ENCODE assay signal across 1 cellular context in genomic region chr10:23095404-23095965, GRCh38.
TF ChIP-seq lines count a peak whose summit lies in the region.

Gene MSRB2, plus strand, starts transcription at chr10:23095579. Its CDS starts 30 bp downstream, at chr10:23095609.

TF ChIP-seq in HepG2, 621 proteins besides CTCF, POLR2A, EP300 and RAD21 (continued from another document and continues in another):
- peak; percentile 96 for TF ChIP-seq MAZ (IDR thresholded peaks at IDR 0.05; ENCODE audit: borderline replicate concordance, low read depth, low read length)
- TF ChIP-seq MAZ (CRISPR knock-in tag; IDR thresholded peaks at IDR 0.05; ENCODE audit: low read depth) = peak; percentile 94
- TF ChIP-seq, protein P1, sequence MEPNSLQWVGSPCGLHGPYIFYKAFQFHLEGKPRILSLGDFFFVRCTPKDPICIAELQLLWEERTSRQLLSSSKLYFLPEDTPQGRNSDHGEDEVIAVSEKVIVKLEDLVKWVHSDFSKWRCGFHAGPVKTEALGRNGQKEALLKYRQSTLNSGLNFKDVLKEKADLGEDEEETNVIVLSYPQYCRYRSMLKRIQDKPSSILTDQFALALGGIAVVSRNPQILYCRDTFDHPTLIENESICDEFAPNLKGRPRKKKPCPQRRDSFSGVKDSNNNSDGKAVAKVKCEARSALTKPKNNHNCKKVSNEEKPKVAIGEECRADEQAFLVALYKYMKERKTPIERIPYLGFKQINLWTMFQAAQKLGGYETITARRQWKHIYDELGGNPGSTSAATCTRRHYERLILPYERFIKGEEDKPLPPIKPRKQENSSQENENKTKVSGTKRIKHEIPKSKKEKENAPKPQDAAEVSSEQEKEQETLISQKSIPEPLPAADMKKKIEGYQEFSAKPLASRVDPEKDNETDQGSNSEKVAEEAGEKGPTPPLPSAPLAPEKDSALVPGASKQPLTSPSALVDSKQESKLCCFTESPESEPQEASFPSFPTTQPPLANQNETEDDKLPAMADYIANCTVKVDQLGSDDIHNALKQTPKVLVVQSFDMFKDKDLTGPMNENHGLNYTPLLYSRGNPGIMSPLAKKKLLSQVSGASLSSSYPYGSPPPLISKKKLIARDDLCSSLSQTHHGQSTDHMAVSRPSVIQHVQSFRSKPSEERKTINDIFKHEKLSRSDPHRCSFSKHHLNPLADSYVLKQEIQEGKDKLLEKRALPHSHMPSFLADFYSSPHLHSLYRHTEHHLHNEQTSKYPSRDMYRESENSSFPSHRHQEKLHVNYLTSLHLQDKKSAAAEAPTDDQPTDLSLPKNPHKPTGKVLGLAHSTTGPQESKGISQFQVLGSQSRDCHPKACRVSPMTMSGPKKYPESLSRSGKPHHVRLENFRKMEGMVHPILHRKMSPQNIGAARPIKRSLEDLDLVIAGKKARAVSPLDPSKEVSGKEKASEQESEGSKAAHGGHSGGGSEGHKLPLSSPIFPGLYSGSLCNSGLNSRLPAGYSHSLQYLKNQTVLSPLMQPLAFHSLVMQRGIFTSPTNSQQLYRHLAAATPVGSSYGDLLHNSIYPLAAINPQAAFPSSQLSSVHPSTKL (CRISPR knock-in tag; IDR thresholded peaks at IDR 0.05) = peak; percentile 67
- no peak for TF ChIP-seq ONECUT2 (CRISPR knock-in tag; IDR thresholded peaks at IDR 0.05)
- peak; percentile 77 for TF ChIP-seq SAP130 (CRISPR knock-in tag; IDR thresholded peaks at IDR 0.05; ENCODE audit: low read depth)
- TF ChIP-seq DMAP1 (CRISPR knock-in tag; IDR thresholded peaks at IDR 0.05) = 0 out of 2 replicates have a peak, but pooled peaks have one; percentile 26
- TF ChIP-seq ZNF274 (CRISPR knock-in tag; IDR thresholded peaks at IDR 0.05) = no peak; the same call in 1 of the 2 replicates
- TF ChIP-seq TOPORS (CRISPR knock-in tag; IDR thresholded peaks at IDR 0.05) = no peak
- peak; percentile 54; the same call in 1 of the 2 replicates for TF ChIP-seq SIN3A (IDR thresholded peaks at IDR 0.05; ENCODE audit: borderline replicate concordance, low read depth, low read length)
- TF ChIP-seq ZSCAN25 (CRISPR knock-in tag; IDR thresholded peaks at IDR 0.05) = peak; percentile 93
- TF ChIP-seq REL (CRISPR knock-in tag; conservative IDR thresholded peaks at IDR 0.05) = no peak
- TF ChIP-seq AGO1 (IDR thresholded peaks at IDR 0.05; ENCODE audit: low read depth, low read length, poor library complexity, severe bottlenecking) = no peak
- TF ChIP-seq GABPB1 (CRISPR knock-in tag; IDR thresholded peaks at IDR 0.05) = peak; percentile 68
- TF ChIP-seq, protein P2, sequence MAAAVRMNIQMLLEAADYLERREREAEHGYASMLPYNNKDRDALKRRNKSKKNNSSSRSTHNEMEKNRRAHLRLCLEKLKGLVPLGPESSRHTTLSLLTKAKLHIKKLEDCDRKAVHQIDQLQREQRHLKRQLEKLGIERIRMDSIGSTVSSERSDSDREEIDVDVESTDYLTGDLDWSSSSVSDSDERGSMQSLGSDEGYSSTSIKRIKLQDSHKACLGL (CRISPR knock-in tag; IDR thresholded peaks at IDR 0.05) = no peak
- 0 out of 2 replicates have a peak, but pooled peaks have one; percentile 39 for TF ChIP-seq ZNF782 (CRISPR knock-in tag; IDR thresholded peaks at IDR 0.05; ENCODE audit: borderline replicate concordance)
- TF ChIP-seq ZSCAN29 (CRISPR knock-in tag; conservative IDR thresholded peaks at IDR 0.05) = 0 out of 2 replicates have a peak, but pooled peaks have one; percentile 41
- peak; percentile 33; the same call in 1 of the 2 replicates for TF ChIP-seq CHD2 (IDR thresholded peaks at IDR 0.05; ENCODE audit: low read depth, low read length)
- TF ChIP-seq NR2C2 (CRISPR knock-in tag; IDR thresholded peaks at IDR 0.05; ENCODE audit: borderline replicate concordance) = peak; percentile 76
- TF ChIP-seq ZBTB49 (CRISPR knock-in tag; IDR thresholded peaks at IDR 0.05; ENCODE audit: borderline replicate concordance) = no peak
- TF ChIP-seq ZBTB38 (CRISPR knock-in tag; IDR thresholded peaks at IDR 0.05) = peak; percentile 75; the same call in 1 of the 2 replicates
- TF ChIP-seq ZKSCAN1 (IDR thresholded peaks at IDR 0.05; ENCODE audit: low read length) = 0 out of 2 replicates have a peak, but pooled peaks have one; percentile 7
- 0 out of 2 replicates have a peak, but pooled peaks have one; percentile 49 for TF ChIP-seq TGIF2 (CRISPR knock-in tag; IDR thresholded peaks at IDR 0.05)
- TF ChIP-seq REST (IDR thresholded peaks at IDR 0.05; ENCODE audit: borderline replicate concordance in 1 of 2, low read depth in 1 of 2, low read length in 2 of 2) = no peak
- peak; percentile 61 for TF ChIP-seq HNRNPH1 (optimal IDR thresholded peaks at IDR 0.05; ENCODE audit: low read depth, low read length)
- TF ChIP-seq RORA (CRISPR knock-in tag; IDR thresholded peaks at IDR 0.05) = no peak
- TF ChIP-seq ZNF281 (CRISPR knock-in tag; IDR thresholded peaks at IDR 0.05; ENCODE audit: borderline replicate concordance) = peak; percentile 98
- TF ChIP-seq ZMYM4 (CRISPR knock-in tag; IDR thresholded peaks at IDR 0.05) = peak; percentile 67; the same call in 1 of the 2 replicates
- TF ChIP-seq, protein P3, sequence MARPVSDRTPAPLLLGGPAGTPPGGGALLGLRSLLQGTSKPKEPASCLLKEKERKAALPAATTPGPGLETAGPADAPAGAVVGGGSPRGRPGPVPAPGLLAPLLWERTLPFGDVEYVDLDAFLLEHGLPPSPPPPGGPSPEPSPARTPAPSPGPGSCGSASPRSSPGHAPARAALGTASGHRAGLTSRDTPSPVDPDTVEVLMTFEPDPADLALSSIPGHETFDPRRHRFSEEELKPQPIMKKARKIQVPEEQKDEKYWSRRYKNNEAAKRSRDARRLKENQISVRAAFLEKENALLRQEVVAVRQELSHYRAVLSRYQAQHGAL (CRISPR knock-in tag; IDR thresholded peaks at IDR 0.05; ENCODE audit: not compliant biosample characterization) = no peak
- peak; percentile 56 for TF ChIP-seq FOXA3 (CRISPR knock-in tag; IDR thresholded peaks at IDR 0.05)
- TF ChIP-seq, protein P4, sequence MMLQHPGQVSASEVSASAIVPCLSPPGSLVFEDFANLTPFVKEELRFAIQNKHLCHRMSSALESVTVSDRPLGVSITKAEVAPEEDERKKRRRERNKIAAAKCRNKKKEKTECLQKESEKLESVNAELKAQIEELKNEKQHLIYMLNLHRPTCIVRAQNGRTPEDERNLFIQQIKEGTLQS (CRISPR knock-in tag; IDR thresholded peaks at IDR 0.05) = 0 out of 2 replicates have a peak, but pooled peaks have one; percentile 16
- no peak for TF ChIP-seq ARID3A (IDR thresholded peaks at IDR 0.05; ENCODE audit: low read depth, low read length)
- peak; percentile 69 for TF ChIP-seq SKI (IDR thresholded peaks at IDR 0.05; ENCODE audit: partially characterized antibody)
- peak; percentile 38; the same call in 1 of the 2 replicates for TF ChIP-seq ZNF331 (CRISPR knock-in tag; IDR thresholded peaks at IDR 0.05)
- no peak; the same call in 1 of the 2 replicates for TF ChIP-seq NR2F6 (IDR thresholded peaks at IDR 0.05)
- TF ChIP-seq NR2F6 (CRISPR knock-in tag; IDR thresholded peaks at IDR 0.05) = peak; percentile 71
- TF ChIP-seq ZNF614 (CRISPR knock-in tag; IDR thresholded peaks at IDR 0.05; ENCODE audit: borderline replicate concordance) = no peak
- TF ChIP-seq ZNF772 (CRISPR knock-in tag; IDR thresholded peaks at IDR 0.05) = peak; percentile 63; the same call in 1 of the 2 replicates
- TF ChIP-seq RXRB (CRISPR knock-in tag; IDR thresholded peaks at IDR 0.05; ENCODE audit: borderline replicate concordance) = 0 out of 2 replicates have a peak, but pooled peaks have one; percentile 12
- no peak for TF ChIP-seq ZNF589 (CRISPR knock-in tag; conservative IDR thresholded peaks at IDR 0.05)
- no peak for TF ChIP-seq TCF12 (IDR thresholded peaks at IDR 0.05)
- no peak for TF ChIP-seq TCF12 (CRISPR knock-in tag; IDR thresholded peaks at IDR 0.05)
- TF ChIP-seq FOSL2 (CRISPR knock-in tag; IDR thresholded peaks at IDR 0.05) = peak; percentile 30; the same call in 1 of the 2 replicates
- TF ChIP-seq ERF (CRISPR knock-in tag; IDR thresholded peaks at IDR 0.05) = peak; percentile 60; the same call in 1 of the 2 replicates
- TF ChIP-seq NONO (IDR thresholded peaks at IDR 0.05) = no peak
- 0 out of 2 replicates have a peak, but pooled peaks have one; percentile 34 for TF ChIP-seq NONO (CRISPR knock-in tag; conservative IDR thresholded peaks at IDR 0.05)
- peak; percentile 32; the same call in 1 of the 2 replicates for TF ChIP-seq TMF1 (CRISPR knock-in tag; IDR thresholded peaks at IDR 0.05; ENCODE audit: low read depth)
- peak; percentile 51; the same call in 1 of the 2 replicates for TF ChIP-seq SALL2 (CRISPR knock-in tag; IDR thresholded peaks at IDR 0.05)
- TF ChIP-seq PHF8 (CRISPR knock-in tag; IDR thresholded peaks at IDR 0.05) = peak; percentile 54; the same call in 1 of the 2 replicates
- 0 out of 2 replicates have a peak, but pooled peaks have one; percentile 23 for TF ChIP-seq FOXO1 (CRISPR knock-in tag; IDR thresholded peaks at IDR 0.05)
- TF ChIP-seq GATAD1 (CRISPR knock-in tag; IDR thresholded peaks at IDR 0.05) = 0 out of 2 replicates have a peak, but pooled peaks have one; percentile 28
- peak; percentile 55; the same call in 1 of the 2 replicates for TF ChIP-seq ATF7-NPFF (CRISPR knock-in tag; IDR thresholded peaks at IDR 0.05; ENCODE audit: low read depth)
- no peak for TF ChIP-seq SP1 (IDR thresholded peaks at IDR 0.05)
- peak; percentile 63 for TF ChIP-seq SP1 (CRISPR knock-in tag; IDR thresholded peaks at IDR 0.05)
- 0 out of 2 replicates have a peak, but pooled peaks have one; percentile 59 for TF ChIP-seq MED13 (CRISPR knock-in tag; IDR thresholded peaks at IDR 0.05)
- TF ChIP-seq ZNF563 (CRISPR knock-in tag; IDR thresholded peaks at IDR 0.05) = peak; percentile 91
